8 cellular contexts compared by ENCODE assay signal in genomic region chr16:57283214-57283955, GRCh38. TPM values are rescaled to one million over a fixed set of nuclear protein-coding genes. Genes with fewer than 3 reads are reported as not detected.
DNase-seq lines count a peak whose midpoint lies in the region; ATAC-seq and TF ChIP-seq lines count a peak whose summit lies in the region.

No MANE protein-coding gene starts in this region.

- H3K9me3 ChIP-seq in thyroid gland = no peaks in the 10 kb centered on the region

- no peak for DNase-seq in activated T-cell treated with anti-CD3 and anti-CD28 coated beads, Interleukin-2, amount 50 U/mL, for 24 hours
- no peak for DNase-seq in activated T-cell treated with anti-CD3 and anti-CD28 coated beads, Interleukin-2, amount 50 U/mL, for 1 hour
- DNase-seq in coronary artery (ENCODE audit: low spot score) (peak; percentile 31), mesothelial cell of epicardium (ENCODE audit: low spot score in 2 of 2, unreplicated experiment in 2 of 2) (no peak), thyroid gland (peak; percentile 56 to 69), islet precursor cell (no peak)

- no peaks in the 10 kb centered on the region for H3K27me3 ChIP-seq in thyroid gland

- H3K9me3 Mint-ChIP-seq in activated T-cell treated with anti-CD3 and anti-CD28 coated beads, Interleukin-2, amount 50 U/mL, for 24 hours = no peaks in the 10 kb centered on the region
- H3K9me3 Mint-ChIP-seq in mesothelial cell of epicardium = no peaks in the 10 kb centered on the region

- intact Hi-C loops in thyroid gland (cut with DNase I) = no loop called here

- H3K27ac ChIP-seq in coronary artery (peak overlapping the region in 1 of 2 donors; percentile 23), thyroid gland (peak overlapping the region in 1 of 3 donors; percentile 36)

- no peak for TF ChIP-seq POLR2A in thyroid gland (IDR thresholded peaks at IDR 0.05)

- H3K27me3 Mint-ChIP-seq in activated T-cell treated with anti-CD3 and anti-CD28 coated beads, Interleukin-2, amount 50 U/mL, for 24 hours = peaks cover 17% of the 10 kb centered on the region
- H3K27me3 Mint-ChIP-seq in mesothelial cell of epicardium (ENCODE audit: low read depth) = peaks cover 35% of the 10 kb centered on the region

- peaks cover 16 to 34% of the 10 kb centered on the region in 2 donors for H3K4me1 ChIP-seq in thyroid gland

- H3K36me3 ChIP-seq in thyroid gland = no peaks in the 10 kb centered on the region

- 30 to 55% methylated on average over 13 to 15 of the region's 24 CpGs for WGBS in thyroid gland, 2 donors

- peaks cover 20% of the 10 kb centered on the region for H3K4me1 Mint-ChIP-seq in activated T-cell treated with anti-CD3 and anti-CD28 coated beads, Interleukin-2, amount 50 U/mL, for 24 hours (ENCODE audit: low read depth)
- H3K4me1 Mint-ChIP-seq in mesothelial cell of epicardium = peaks cover 5% of the 10 kb centered on the region

- no peaks in the 10 kb centered on the region for H3K36me3 Mint-ChIP-seq in activated T-cell treated with anti-CD3 and anti-CD28 coated beads, Interleukin-2, amount 50 U/mL, for 24 hours (ENCODE audit: low read depth)
- H3K36me3 Mint-ChIP-seq in mesothelial cell of epicardium = no peaks in the 10 kb centered on the region

- no peak for TF ChIP-seq CTCF in coronary artery (IDR thresholded peaks at IDR 0.05)
- TF ChIP-seq CTCF in mesothelial cell of epicardium (IDR thresholded peaks at IDR 0.05; ENCODE audit: unreplicated experiment) = no peak
- TF ChIP-seq CTCF in thyroid gland (IDR thresholded peaks at IDR 0.05) = no peak

- H3K4me3 ChIP-seq in coronary artery (peak overlapping the region; percentile 82), thyroid gland (replicated peaks in 1 of 3) (peak overlapping the region in 2 of 3 donors; percentile 56 to 65)

- H3K27ac Mint-ChIP-seq in activated T-cell treated with anti-CD3 and anti-CD28 coated beads, Interleukin-2, amount 50 U/mL, for 24 hours = peak overlapping the region; percentile 50
- no peak overlapping the region for H3K27ac Mint-ChIP-seq in mesothelial cell of epicardium

- peak overlapping the region; percentile 63 for H3K4me3 Mint-ChIP-seq in activated T-cell treated with anti-CD3 and anti-CD28 coated beads, Interleukin-2, amount 50 U/mL, for 24 hours
- H3K4me3 Mint-ChIP-seq in mesothelial cell of epicardium = peak overlapping the region; percentile 64

- ATAC-seq in GM21390 (IDR thresholded peaks at IDR 0.05; ENCODE audit: unreplicated experiment) (no peak), HG03097 (IDR thresholded peaks at IDR 0.05; ENCODE audit: low FRiP score, unreplicated experiment) (no peak)

RNA-seq across cellular contexts. Expression of gene PLLP, which starts 1.1 kb away (rescaled TPM):
- total RNA-seq in mesothelial cell of epicardium (1.1 to 1.8 TPM (median 1.2 TPM) in 3 replicates), thyroid gland (10 to 100 TPM; 13.6 to 38.5 (median 30.1) TPM)

RNA-seq across cellular contexts. Expression of gene ARL2BP, which starts 38.3 kb away (rescaled TPM):
- total RNA-seq in mesothelial cell of epicardium (34.4 to 38.2 TPM (median 35.9 TPM) in 3 replicates), thyroid gland (10 to 100 TPM; 51.2 to 68.9 (median 60.0) TPM)

Comparison
In these comparisons a context has a peak if more than half of its experiments do, and no peak if none do; other contexts are left out.
1. DNase-seq: peak in coronary artery (single experiment) and thyroid gland (2 of 2); none in activated T-cell treated with anti-CD3 and anti-CD28 coated beads, Interleukin-2, amount 50 U/mL, for 24 hours (single experiment), activated T-cell treated with anti-CD3 and anti-CD28 coated beads, Interleukin-2, amount 50 U/mL, for 1 hour (single experiment), mesothelial cell of epicardium (0 of 2) and islet precursor cell (single experiment).